Comparison of ENCODE assay signal across 1 cellular context in the genomic region with DNA sequence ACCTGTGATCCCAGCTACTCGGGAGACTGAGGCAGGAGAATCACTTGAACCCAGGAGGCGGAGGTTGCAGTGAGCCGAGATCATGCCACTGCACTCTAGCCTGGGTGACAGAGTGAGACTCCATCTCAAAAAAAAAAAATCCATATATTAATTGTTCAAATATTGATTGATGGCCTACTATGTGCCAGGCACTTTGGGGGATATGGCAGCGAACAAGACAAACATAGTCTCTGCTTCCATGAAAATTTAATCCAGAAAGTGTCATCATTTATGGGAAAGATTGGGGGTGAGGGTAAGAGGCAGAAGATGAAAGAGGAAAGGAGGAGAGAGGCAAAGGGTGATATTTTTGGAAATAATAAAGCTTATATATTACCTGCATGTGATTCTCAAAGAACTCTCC. TPM values are rescaled to one million over a fixed set of nuclear protein-coding genes. Genes with fewer than 3 reads are reported as not detected.
"Had no signal": no experiment of that assay in that cellular context is flagged by ENCODE, and none has a peak within 500 bp of the region (broad histone marks: within the 10 kb centered on the region; RNA-seq: fewer than 3 reads in every experiment).

No MANE protein-coding gene starts in this region.

RNA-seq across cellular contexts. Expression of a gene that starts 1.4 kb away (rescaled TPM):
- polyA plus RNA-seq: neural cell had no signal
